Comparison of ENCODE assay signal across 1 cellular context in the genomic region with DNA sequence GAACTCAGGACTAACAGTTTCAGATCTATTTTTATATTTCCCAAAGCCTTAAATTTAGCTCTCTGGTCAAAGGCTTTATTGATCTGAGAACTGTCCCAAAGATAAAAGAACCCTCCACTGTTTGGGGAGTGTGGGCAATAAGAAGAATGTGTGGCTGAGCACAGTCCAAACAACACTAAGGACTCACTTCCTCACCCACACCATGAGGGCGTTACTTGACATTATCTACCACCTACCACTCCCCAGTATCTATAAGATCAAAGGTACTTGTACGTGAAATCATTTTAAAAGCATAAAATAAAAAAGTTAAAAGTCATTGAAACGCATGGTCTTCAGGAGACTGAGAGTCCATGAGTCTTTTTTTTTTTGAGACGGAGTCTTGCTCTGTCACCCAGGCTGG.
TF ChIP-seq lines count a peak whose summit lies in the region.

No MANE protein-coding gene starts in this region.

TF ChIP-seq in WTC11, 78 proteins besides CTCF, POLR2A, EP300 and RAD21 (continued from another document):
- TF ChIP-seq TEAD1 (CRISPR knock-in tag; IDR thresholded peaks at IDR 0.05) (no peak), ZNF317 (CRISPR knock-in tag; IDR thresholded peaks at IDR 0.05; ENCODE audit: borderline replicate concordance, low read depth) (no peak)
TF ChIP-seq in WTC11: peak in this region for 0.
